In the genomic region with DNA sequence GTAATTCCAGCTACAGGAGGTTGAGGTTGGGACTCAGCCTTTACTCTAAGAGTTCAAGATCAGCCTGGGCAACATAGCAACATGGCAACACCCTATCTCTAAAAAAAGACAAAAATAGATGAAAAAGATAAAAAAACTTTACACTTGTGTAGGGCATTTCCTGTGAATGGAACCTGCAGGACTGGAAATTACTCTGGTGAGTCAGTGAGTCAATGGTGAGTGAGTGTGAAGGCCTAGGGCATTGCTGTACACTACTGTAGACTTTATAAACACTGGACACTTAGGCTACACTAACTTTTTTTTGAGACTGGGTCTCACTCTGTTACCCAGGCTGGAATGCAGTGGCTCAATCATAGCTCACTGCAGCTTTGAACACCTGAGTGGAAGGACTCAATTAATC, we compare ENCODE assay signal across 17 cellular contexts. TPM values are rescaled to one million over a fixed set of nuclear protein-coding genes. Genes with fewer than 3 reads are reported as not detected.
DNase-seq lines count a peak whose midpoint lies in the region; ATAC-seq and TF ChIP-seq lines count a peak whose summit lies in the region.
"Had no signal": no experiment of that assay in that cellular context is flagged by ENCODE, and none has a peak within 500 bp of the region (broad histone marks: within the 10 kb centered on the region; RNA-seq: fewer than 3 reads in every experiment).

No MANE protein-coding gene starts in this region.

- peaks cover 7 to 8% of the 10 kb centered on the region in 2 donors for H3K4me1 Mint-ChIP-seq in natural killer cell
- H3K4me1 Mint-ChIP-seq: CD14-positive monocyte had no signal

- ATAC-seq in natural killer cell: peak in 2 of 3 donors; percentile 58 to 70
- no peak for ATAC-seq in GM18870 (IDR thresholded peaks at IDR 0.05; ENCODE audit: unreplicated experiment)
- ATAC-seq in HG03354 (IDR thresholded peaks at IDR 0.05; ENCODE audit: poor library complexity, severe bottlenecking, unreplicated experiment): no peak
- no peak for ATAC-seq in GM21360 (IDR thresholded peaks at IDR 0.05; ENCODE audit: unreplicated experiment)
- ATAC-seq: activated T-cell treated with anti-CD3 and anti-CD28 coated beads, Interleukin-2, amount 50 U/mL, for 4 hours had no signal

- no peak for TF ChIP-seq CTCF in epithelial cell of esophagus (IDR thresholded peaks at IDR 0.05; ENCODE audit: insufficient read depth, low read depth, low read length, missing control alignments)
- TF ChIP-seq CTCF in natural killer cell (IDR thresholded peaks at IDR 0.05): no peak

- H3K9me3 Mint-ChIP-seq in natural killer cell: no peaks in the 10 kb centered on the region
- H3K9me3 Mint-ChIP-seq: activated T-cell treated with anti-CD3 and anti-CD28 coated beads, Interleukin-2, amount 50 U/mL, for 4 hours had no signal

- H3K36me3 Mint-ChIP-seq in natural killer cell: no peaks in the 10 kb centered on the region
- H3K36me3 Mint-ChIP-seq: CD14-positive monocyte had no signal

- intact Hi-C loops in natural killer cell (cut with micrococcal nuclease): no loop called here

- no peaks in the 10 kb centered on the region for H3K27me3 Mint-ChIP-seq in natural killer cell (ENCODE audit: low read depth in 2 of 2)

- H3K4me3 ChIP-seq in epithelial cell of esophagus (ENCODE audit: low read length): no peak overlapping the region
- H3K4me3 ChIP-seq: upper lobe of left lung had no signal

- no peak overlapping the region for H3K27ac Mint-ChIP-seq in natural killer cell
- H3K27ac Mint-ChIP-seq: CD14-positive monocyte had no signal

- DNase-seq in DMS53 (lab: John Stamatoyannopoulos, UW) (peak; percentile 37), DMS53 treated with DMSO at 0.1 percent for 48 hours (lab: John Stamatoyannopoulos, UW; ENCODE audit: unreplicated experiment) (no peak), RKO (ENCODE audit: low spot score) (peak; percentile 19), epithelial cell of esophagus (ENCODE audit: low read depth) (peak; percentile 93), natural killer cell (no peak)
- DNase-seq: activated CD4-positive, alpha-beta T cell treated with anti-CD3 and anti-CD28 coated beads, Interleukin-2, amount 50 U/mL, for 1 hour; activated T-cell treated with anti-CD3 and anti-CD28 coated beads, Interleukin-2, amount 50 U/mL, for 4 hours; DMS79; NCI-H1092; nucleus accumbens; SHP77 treated with DMSO at 0.1 percent for 48 hours; T1000; upper lobe of left lung had no signal

- no peak overlapping the region for H3K4me3 Mint-ChIP-seq in natural killer cell
- H3K4me3 Mint-ChIP-seq: activated T-cell treated with anti-CD3 and anti-CD28 coated beads, Interleukin-2, amount 50 U/mL, for 4 hours; CD14-positive monocyte had no signal

RNA-seq across cellular contexts. Expression of gene ARSI, which starts 19.5 kb away (rescaled TPM):
- under 1 TPM in 1 of 3 donors, not detected in 2; 0.19 TPM for total RNA-seq in natural killer cell
- total RNA-seq: activated T-cell treated with anti-CD3 and anti-CD28 coated beads, Interleukin-2, amount 50 U/mL, for 4 hours had no signal

RNA-seq across cellular contexts. Expression of gene CAMK2A, which starts 32.6 kb away (rescaled TPM):
- total RNA-seq in natural killer cell: under 1 TPM in 1 of 3 donors, not detected in 2; 0.38 TPM
- total RNA-seq: activated T-cell treated with anti-CD3 and anti-CD28 coated beads, Interleukin-2, amount 50 U/mL, for 4 hours had no signal

RNA-seq across cellular contexts. Expression of gene TCOF1, which starts 35.3 kb away (rescaled TPM):
- total RNA-seq in natural killer cell: 10 to 100 TPM; 51.5 to 62.6 (median 51.7) TPM

Comparison
In these comparisons a context has a peak if more than half of its experiments do, and no peak if none do; other contexts are left out.
1. DNase-seq: peak in DMS53 (single experiment), RKO (single experiment) and epithelial cell of esophagus (single experiment); none in DMS53 treated with DMSO at 0.1 percent for 48 hours (single experiment) and natural killer cell (single experiment).
2. ATAC-seq: peak in natural killer cell (2 of 3); none in GM18870 (single experiment), HG03354 (single experiment) and GM21360 (single experiment).